ENCODE assay signal across 22 cellular contexts in genomic region chr4:100391086-100391485, GRCh38.
DNase-seq lines count a peak whose midpoint lies in the region; ATAC-seq and TF ChIP-seq lines count a peak whose summit lies in the region.
"Had no signal": no experiment of that assay in that cellular context is flagged by ENCODE, and none has a peak within 500 bp of the region (broad histone marks: within the 10 kb centered on the region; RNA-seq: fewer than 3 reads in every experiment).

No MANE protein-coding gene starts in this region.

- intact Hi-C loops in Right ventricle myocardium superior (cut with DNase I): no loop called here

- no peak for ATAC-seq in Right ventricle myocardium superior (ENCODE audit: poor library complexity)
- ATAC-seq: A549, GM12878 had no signal

- peak; percentile 59 for DNase-seq in NCI-H82 (lab: John Stamatoyannopoulos, UW)
- DNase-seq in amniotic epithelial cell (ENCODE audit: low read depth): peak; percentile 55
- peak; percentile 1 for DNase-seq in fibroblast of the aortic adventitia (ENCODE audit: low read depth)
- no peak for DNase-seq in stimulated activated CD4-positive, alpha-beta T cell treated with anti-CD3 and anti-CD28 coated beads, Interleukin-2, amount 100 ng/mL, for 24 hours
- no peak for DNase-seq in activated CD4-positive, alpha-beta T cell treated with anti-CD3 and anti-CD28 coated beads, Interleukin-2, amount 50 U/mL, for 1 hour
- DNase-seq in Right ventricle myocardium superior: no peak
- DNase-seq: 8988T; ACHN; AML-193; BE2C; CD4-positive, alpha-beta T cell; CD8-positive, alpha-beta memory T cell; DMS 273 treated with DMSO at 0.1 percent for 48 hours; DMS79; EL; GDM1; GM23248; H7; HCEC 1CT had no signal

- TF ChIP-seq CTCF in fibroblast of the aortic adventitia (IDR thresholded peaks at IDR 0.05; ENCODE audit: insufficient read depth, low read length): no peak

- H3K4me3 ChIP-seq in fibroblast of the aortic adventitia (ENCODE audit: low read depth, low read length): no peak overlapping the region
- H3K4me3 ChIP-seq: A549; BLaER1 treated with 17β-estradiol and CSF1 and Interleukin-3, amounts not matched to agents 10 nM and 100 nM; GM12878; GM23248 had no signal

Comparison
In these comparisons a context has a peak if more than half of its experiments do, and no peak if none do; other contexts are left out.
1. DNase-seq: peak in NCI-H82 (single experiment), amniotic epithelial cell (single experiment) and fibroblast of the aortic adventitia (single experiment); none in stimulated activated CD4-positive, alpha-beta T cell treated with anti-CD3 and anti-CD28 coated beads, Interleukin-2, amount 100 ng/mL, for 24 hours (0 of 2), activated CD4-positive, alpha-beta T cell treated with anti-CD3 and anti-CD28 coated beads, Interleukin-2, amount 50 U/mL, for 1 hour (single experiment) and Right ventricle myocardium superior (single experiment).